ENCODE assay signal across 13 cellular contexts in genomic region chr5:168262042-168262743, GRCh38. TPM values are rescaled to one million over a fixed set of nuclear protein-coding genes. Genes with fewer than 3 reads are reported as not detected.
DNase-seq lines count a peak whose midpoint lies in the region; ATAC-seq and TF ChIP-seq lines count a peak whose summit lies in the region.
"Had no signal": no experiment of that assay in that cellular context is flagged by ENCODE, and none has a peak within 500 bp of the region (broad histone marks: within the 10 kb centered on the region; RNA-seq: fewer than 3 reads in every experiment).

No MANE protein-coding gene starts in this region.

- CTCF ChIA-PET in activated CD4-positive, alpha-beta T cell treated with anti-CD3 and anti-CD28 coated beads for 36 hours (lab: Charles Lee), result interaction anchor here (0.7 to 0.8 kb wide), 2 partner anchors 148 to 360 kb away, joined by 3 to 4 read pairs; no protein-coding TSS in a partner anchor

- TF ChIP-seq EP300 in transverse colon (IDR thresholded peaks at IDR 0.05; ENCODE audit: low read depth), result no peak

- no peaks in the 10 kb centered on the region for H3K9me3 ChIP-seq in colonic mucosa
- H3K9me3 ChIP-seq in mucosa of descending colon, result no peaks in the 10 kb centered on the region
- H3K9me3 ChIP-seq in transverse colon, result no peaks in the 10 kb centered on the region
- H3K9me3 ChIP-seq: BE2C, HAP-1 had no signal

- no peak overlapping the region for H3K27ac Mint-ChIP-seq in activated CD4-positive, alpha-beta T cell treated with anti-CD3 and anti-CD28 coated beads for 36 hours
- H3K27ac Mint-ChIP-seq: CD8-positive, alpha-beta memory T cell had no signal

- no peak overlapping the region for H3K4me3 ChIP-seq in colonic mucosa
- H3K4me3 ChIP-seq in mucosa of descending colon, result no peak overlapping the region
- no peak overlapping the region for H3K4me3 ChIP-seq in transverse colon
- H3K4me3 ChIP-seq: HAP-1 had no signal

- no peaks in the 10 kb centered on the region for H3K4me1 Mint-ChIP-seq in activated CD4-positive, alpha-beta T cell treated with anti-CD3 and anti-CD28 coated beads for 36 hours
- H3K4me1 Mint-ChIP-seq: CD4-positive, CD25-positive, alpha-beta regulatory T cell; CD8-positive, alpha-beta memory T cell had no signal

- intact Hi-C loops in colonic mucosa (cut with DNase I) (no loop called here), mucosa of descending colon (cut with DNase I, micrococcal nuclease) (no loop called here), transverse colon (cut with DNase I; ENCODE audit: low total_unique reads) (no loop called here)
- intact Hi-C loops in activated CD4-positive, alpha-beta T cell treated with anti-CD3 and anti-CD28 coated beads for 36 hours (cut with DNase I, micrococcal nuclease), result loop anchor here in 1 of 2 experiments (10.0 kb wide), 1 partner anchor 723 kb away; no protein-coding TSS in a partner anchor

- TF ChIP-seq POLR2A in transverse colon (IDR thresholded peaks at IDR 0.05), result no peak

- H3K9ac ChIP-seq in colonic mucosa (ENCODE audit: low read depth in 2 of 2, low read length in 2 of 2), result no peak overlapping the region

- no peaks in the 10 kb centered on the region for H3K9me3 Mint-ChIP-seq in activated CD4-positive, alpha-beta T cell treated with anti-CD3 and anti-CD28 coated beads for 36 hours (ENCODE audit: low read depth)
- H3K9me3 Mint-ChIP-seq: CD8-positive, alpha-beta memory T cell had no signal

- H3K36me3 Mint-ChIP-seq in activated CD4-positive, alpha-beta T cell treated with anti-CD3 and anti-CD28 coated beads for 36 hours (ENCODE audit: low read depth), result no peaks in the 10 kb centered on the region
- H3K36me3 Mint-ChIP-seq: CD4-positive, CD25-positive, alpha-beta regulatory T cell; CD8-positive, alpha-beta memory T cell had no signal

- in situ Hi-C loops in transverse colon (cut with MboI; ENCODE audit: low pct_ligation_motif_present in 1 of 4, low pct_unique_long_range_greater_than_20kb in 1 of 4, low sequenced_read_pairs in 3 of 4), result loop anchor here in 1 of 4 donors (25.0 kb wide), 1 partner anchor 175 kb away; no protein-coding TSS in a partner anchor

- no peak overlapping the region for H3K4me3 Mint-ChIP-seq in activated CD4-positive, alpha-beta T cell treated with anti-CD3 and anti-CD28 coated beads for 36 hours
- H3K4me3 Mint-ChIP-seq: CD4-positive, CD25-positive, alpha-beta regulatory T cell; CD8-positive, alpha-beta memory T cell had no signal

- TF ChIP-seq CTCF in colonic mucosa (IDR thresholded peaks at IDR 0.05) (no peak), mucosa of descending colon (IDR thresholded peaks at IDR 0.05) (no peak), transverse colon (IDR thresholded peaks at IDR 0.05) (no peak)

- POLR2A ChIA-PET in activated CD4-positive, alpha-beta T cell treated with anti-CD3 and anti-CD28 coated beads for 36 hours (lab: Charles Lee), result no interaction called here

- H3K27ac ChIP-seq in colonic mucosa, result no peak overlapping the region
- no peak overlapping the region for H3K27ac ChIP-seq in transverse colon
- H3K27ac ChIP-seq: HL-60 had no signal

- H3K36me3 ChIP-seq in colonic mucosa (no peaks in the 10 kb centered on the region), mucosa of descending colon (ENCODE audit: low read depth) (no peaks in the 10 kb centered on the region), transverse colon (no peaks in the 10 kb centered on the region)
- H3K36me3 ChIP-seq: BE2C, HAP-1 had no signal

- H3K27me3 ChIP-seq in colonic mucosa (no peaks in the 10 kb centered on the region), transverse colon (no peaks in the 10 kb centered on the region)
- H3K27me3 ChIP-seq: BE2C had no signal

- peak; percentile 52 for DNase-seq in colonic mucosa
- DNase-seq in mucosa of descending colon, result peak; percentile 58 to 64 (median 58)
- DNase-seq in transverse colon, result peak; percentile 39
- no peak for DNase-seq in T-helper 2 cell
- DNase-seq in activated CD4-positive, alpha-beta T cell treated with anti-CD3 and anti-CD28 coated beads for 36 hours, result no peak
- DNase-seq: BE2C; C1 segment of cervical spinal cord; CD4-positive, CD25-positive, alpha-beta regulatory T cell; CD8-positive, alpha-beta memory T cell; COR-L47 had no signal

- ATAC-seq in mucosa of descending colon, result peak; percentile 42
- no peak for ATAC-seq in HG03469 (IDR thresholded peaks at IDR 0.05; ENCODE audit: unreplicated experiment)
- no peak for ATAC-seq in activated CD4-positive, alpha-beta T cell treated with anti-CD3 and anti-CD28 coated beads for 36 hours

- WGBS in transverse colon (ENCODE audit: low coverage in 1 of 2), 2 donors, result 77 to 90% methylated on average over 9 to 39 of the region's 39 CpGs

- no peaks in the 10 kb centered on the region for H3K27me3 Mint-ChIP-seq in activated CD4-positive, alpha-beta T cell treated with anti-CD3 and anti-CD28 coated beads for 36 hours

- H3K4me1 ChIP-seq in colonic mucosa, result peaks cover 7% of the 10 kb centered on the region
- H3K4me1 ChIP-seq in mucosa of descending colon (ENCODE audit: low read depth), result peaks cover 18% of the 10 kb centered on the region
- H3K4me1 ChIP-seq in transverse colon, result peaks cover 0 to 22% (median 12%) of the 10 kb centered on the region in 4 donors
- H3K4me1 ChIP-seq: BE2C, HAP-1 had no signal

RNA-seq across cellular contexts. Expression of gene WWC1, which starts 29.3 kb away (rescaled TPM):
- 10 to 100 TPM; 15.3 to 33.3 TPM for total RNA-seq in colonic mucosa
- total RNA-seq in mucosa of descending colon, result 10 to 100 TPM; 14.7 to 37.0 (median 17.2) TPM
- 10 to 100 TPM; 10.1 to 34.8 (median 16.8) TPM for total RNA-seq in transverse colon
- total RNA-seq in activated CD4-positive, alpha-beta T cell treated with anti-CD3 and anti-CD28 coated beads for 36 hours, result 1 to 10 TPM; 2.1 to 2.2 TPM

Comparison
In these comparisons a context has a peak if more than half of its experiments do, and no peak if none do; other contexts are left out.
1. DNase-seq: peak in colonic mucosa (single experiment), mucosa of descending colon (3 of 3) and transverse colon (single experiment); none in T-helper 2 cell (0 of 5) and activated CD4-positive, alpha-beta T cell treated with anti-CD3 and anti-CD28 coated beads for 36 hours (single experiment).